In genomic region chr5:100697970-100698369, GRCh38 we compare ENCODE assay signal across 17 cellular contexts.
A peak's percentile ranks its signal among the peaks of the same experiment; 100 is the strongest.
DNase-seq lines count a peak whose midpoint lies in the region; ATAC-seq and TF ChIP-seq lines count a peak whose summit lies in the region.
"Had no signal": no experiment of that assay in that cellular context is flagged by ENCODE, and none has a peak within 500 bp of the region (broad histone marks: within the 10 kb centered on the region; RNA-seq: fewer than 3 reads in every experiment).

No MANE protein-coding gene starts in this region.

- TF ChIP-seq CTCF in AG10803 (conservative IDR thresholded peaks at IDR 0.05; ENCODE audit: low read length) (peak; percentile 8; the same call in 1 of the 2 replicates), GM23338 (conservative IDR thresholded peaks at IDR 0.05; ENCODE audit: low read depth in 2 of 2) (peak; percentile 45 to 69), astrocyte of the spinal cord (IDR thresholded peaks at IDR 0.05; ENCODE audit: low read depth, low read length) (peak; percentile 16), mesothelial cell of epicardium (IDR thresholded peaks at IDR 0.05; ENCODE audit: unreplicated experiment) (peak; percentile 38)

- no peak for DNase-seq in AG10803 (ENCODE audit: low read depth)
- peak; percentile 27 for DNase-seq in GM23338 (ENCODE audit: low spot score)
- DNase-seq in astrocyte of the spinal cord (ENCODE audit: low read depth, low spot score), result no peak
- no peak for DNase-seq in mesothelial cell of epicardium (ENCODE audit: low spot score in 2 of 2, unreplicated experiment in 2 of 2)
- DNase-seq in iPS-NIHi11 (ENCODE audit: low spot score), result no peak
- DNase-seq: activated CD4-positive, alpha-beta T cell treated with anti-CD3 and anti-CD28 coated beads, Interleukin-2, amount 50 U/mL, for 48 hours; adrenal gland; C1 segment of cervical spinal cord; KG1; NCI-H187; NCI-H69; RPMI8226 had no signal

- in situ Hi-C loops in astrocyte of the spinal cord (cut with HindIII; ENCODE audit: low sequenced_read_pairs), result no loop called here

- no peaks in the 10 kb centered on the region for H3K27me3 ChIP-seq in GM23338 (ENCODE audit: insufficient read depth)
- H3K27me3 ChIP-seq: adrenal gland had no signal

- H3K4me3 Mint-ChIP-seq in GM23338, result no peak overlapping the region
- no peak overlapping the region for H3K4me3 Mint-ChIP-seq in mesothelial cell of epicardium
- H3K4me3 Mint-ChIP-seq: activated T-helper 1 cell treated with anti-CD3 and anti-CD28 coated beads, Interleukin-12 subunit alpha, Interleukin-12 subunit beta, Interleukin-2, Interleukin-4 antibody, amounts not matched to agents 30 ng/mL and 10 ng/mL and 1 ng/mL, durations not matched to agents 14 hours and 24 hours and 36 hours; dendritic cell treated with granulocyte-macrophage colony-stimulating factor and Interleukin-4, amounts not matched to agents 40 ng/mL and 50 ng/mL, for 4 days had no signal

- H3K36me3 Mint-ChIP-seq in GM23338 (ENCODE audit: low read depth) (no peaks in the 10 kb centered on the region), mesothelial cell of epicardium (no peaks in the 10 kb centered on the region)

- H3K4me3 ChIP-seq in AG10803 (ENCODE audit: low read length), result no peak overlapping the region
- H3K4me3 ChIP-seq in GM23338, result no peak overlapping the region
- no peak overlapping the region for H3K4me3 ChIP-seq in astrocyte of the spinal cord (ENCODE audit: low read depth, low read length)
- H3K4me3 ChIP-seq: adrenal gland had no signal

- H3K4me1 ChIP-seq in GM23338 (ENCODE audit: insufficient read depth), result no peaks in the 10 kb centered on the region
- H3K4me1 ChIP-seq: adrenal gland had no signal

- H3K27ac Mint-ChIP-seq in GM23338 (no peak overlapping the region), mesothelial cell of epicardium (no peak overlapping the region)
- H3K27ac Mint-ChIP-seq: activated T-helper 1 cell treated with anti-CD3 and anti-CD28 coated beads, Interleukin-12 subunit alpha, Interleukin-12 subunit beta, Interleukin-2, Interleukin-4 antibody, amounts not matched to agents 30 ng/mL and 10 ng/mL and 1 ng/mL, durations not matched to agents 14 hours and 24 hours and 36 hours; dendritic cell treated with granulocyte-macrophage colony-stimulating factor and Interleukin-4, amounts not matched to agents 40 ng/mL and 50 ng/mL, for 4 days had no signal

- H3K4me1 Mint-ChIP-seq in GM23338 (peaks cover 6% of the 10 kb centered on the region; the same call in 2 of the 3 replicates), mesothelial cell of epicardium (peaks cover 4% of the 10 kb centered on the region)

- H3K27ac ChIP-seq in GM23338 (ENCODE audit: low read depth), result no peak overlapping the region
- H3K27ac ChIP-seq: adrenal gland had no signal

- no peaks in the 10 kb centered on the region for H4K20me1 ChIP-seq in GM23338 (replicated peaks; ENCODE audit: insufficient read depth)

- H3K9me3 Mint-ChIP-seq in GM23338 (no peaks in the 10 kb centered on the region), mesothelial cell of epicardium (peaks cover 6% of the 10 kb centered on the region)

- H3K36me3 ChIP-seq in GM23338 (ENCODE audit: insufficient read depth), result no peaks in the 10 kb centered on the region
- H3K36me3 ChIP-seq: adrenal gland had no signal

- no peak overlapping the region; the same call in 1 of the 2 replicates for H2AFZ ChIP-seq in GM23338

- no peaks in the 10 kb centered on the region for H3F3A ChIP-seq in GM23338 (replicated peaks; ENCODE audit: low read depth)

- H3K27me3 Mint-ChIP-seq in GM23338 (ENCODE audit: insufficient read depth, low read depth, poor library complexity), result no peaks in the 10 kb centered on the region
- H3K27me3 Mint-ChIP-seq in mesothelial cell of epicardium (ENCODE audit: low read depth), result peaks cover 8% of the 10 kb centered on the region
- H3K27me3 Mint-ChIP-seq: dendritic cell treated with granulocyte-macrophage colony-stimulating factor and Interleukin-4, amounts not matched to agents 40 ng/mL and 50 ng/mL, for 4 days had no signal

- no peak overlapping the region for H3K4me2 ChIP-seq in GM23338

- no peaks in the 10 kb centered on the region for H3K79me2 ChIP-seq in GM23338 (replicated peaks; ENCODE audit: insufficient read depth)

- H3K9me2 ChIP-seq in GM23338 (ENCODE audit: insufficient read depth), result no peaks in the 10 kb centered on the region

- 0 out of 3 replicates have a peak, but pooled peaks have one; percentile 35 for ATAC-seq in GM23338
- ATAC-seq in GM21423 (IDR thresholded peaks at IDR 0.05; ENCODE audit: unreplicated experiment), result no peak
- ATAC-seq in HG02885 (IDR thresholded peaks at IDR 0.05; ENCODE audit: poor library complexity, unreplicated experiment), result no peak
- ATAC-seq in GM19328 (IDR thresholded peaks at IDR 0.05; ENCODE audit: unreplicated experiment), result no peak

TF ChIP-seq in GM23338, 12 proteins besides CTCF, POLR2A, EP300 and RAD21 (continues in another document):
- TF ChIP-seq NANOG (IDR thresholded peaks at IDR 0.05; ENCODE audit: borderline replicate concordance) (no peak), ETS1 (IDR thresholded peaks at IDR 0.05) (no peak), CREB1 (CRISPR knock-in tag; IDR thresholded peaks at IDR 0.05; ENCODE audit: low read depth) (no peak), ZNF331 (CRISPR knock-in tag; IDR thresholded peaks at IDR 0.05; ENCODE audit: low read depth) (no peak), EZH2 (IDR thresholded peaks at IDR 0.05; ENCODE audit: low read depth, unreplicated experiment) (no peak), JUNB (IDR thresholded peaks at IDR 0.05; ENCODE audit: unreplicated experiment) (no peak), EZH2phosphoT487 (IDR thresholded peaks at IDR 0.05; ENCODE audit: unreplicated experiment) (no peak), POLR2AphosphoS5 (IDR thresholded peaks at IDR 0.05; ENCODE audit: low read depth) (no peak), STAT1 (IDR thresholded peaks at IDR 0.05; ENCODE audit: unreplicated experiment) (no peak)
- TF ChIP-seq, protein P1, sequence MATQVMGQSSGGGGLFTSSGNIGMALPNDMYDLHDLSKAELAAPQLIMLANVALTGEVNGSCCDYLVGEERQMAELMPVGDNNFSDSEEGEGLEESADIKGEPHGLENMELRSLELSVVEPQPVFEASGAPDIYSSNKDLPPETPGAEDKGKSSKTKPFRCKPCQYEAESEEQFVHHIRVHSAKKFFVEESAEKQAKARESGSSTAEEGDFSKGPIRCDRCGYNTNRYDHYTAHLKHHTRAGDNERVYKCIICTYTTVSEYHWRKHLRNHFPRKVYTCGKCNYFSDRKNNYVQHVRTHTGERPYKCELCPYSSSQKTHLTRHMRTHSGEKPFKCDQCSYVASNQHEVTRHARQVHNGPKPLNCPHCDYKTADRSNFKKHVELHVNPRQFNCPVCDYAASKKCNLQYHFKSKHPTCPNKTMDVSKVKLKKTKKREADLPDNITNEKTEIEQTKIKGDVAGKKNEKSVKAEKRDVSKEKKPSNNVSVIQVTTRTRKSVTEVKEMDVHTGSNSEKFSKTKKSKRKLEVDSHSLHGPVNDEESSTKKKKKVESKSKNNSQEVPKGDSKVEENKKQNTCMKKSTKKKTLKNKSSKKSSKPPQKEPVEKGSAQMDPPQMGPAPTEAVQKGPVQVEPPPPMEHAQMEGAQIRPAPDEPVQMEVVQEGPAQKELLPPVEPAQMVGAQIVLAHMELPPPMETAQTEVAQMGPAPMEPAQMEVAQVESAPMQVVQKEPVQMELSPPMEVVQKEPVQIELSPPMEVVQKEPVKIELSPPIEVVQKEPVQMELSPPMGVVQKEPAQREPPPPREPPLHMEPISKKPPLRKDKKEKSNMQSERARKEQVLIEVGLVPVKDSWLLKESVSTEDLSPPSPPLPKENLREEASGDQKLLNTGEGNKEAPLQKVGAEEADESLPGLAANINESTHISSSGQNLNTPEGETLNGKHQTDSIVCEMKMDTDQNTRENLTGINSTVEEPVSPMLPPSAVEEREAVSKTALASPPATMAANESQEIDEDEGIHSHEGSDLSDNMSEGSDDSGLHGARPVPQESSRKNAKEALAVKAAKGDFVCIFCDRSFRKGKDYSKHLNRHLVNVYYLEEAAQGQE (IDR thresholded peaks at IDR 0.05; ENCODE audit: unreplicated experiment), result no peak
